ENCODE assay signal across 1 cellular context in the genomic region with DNA sequence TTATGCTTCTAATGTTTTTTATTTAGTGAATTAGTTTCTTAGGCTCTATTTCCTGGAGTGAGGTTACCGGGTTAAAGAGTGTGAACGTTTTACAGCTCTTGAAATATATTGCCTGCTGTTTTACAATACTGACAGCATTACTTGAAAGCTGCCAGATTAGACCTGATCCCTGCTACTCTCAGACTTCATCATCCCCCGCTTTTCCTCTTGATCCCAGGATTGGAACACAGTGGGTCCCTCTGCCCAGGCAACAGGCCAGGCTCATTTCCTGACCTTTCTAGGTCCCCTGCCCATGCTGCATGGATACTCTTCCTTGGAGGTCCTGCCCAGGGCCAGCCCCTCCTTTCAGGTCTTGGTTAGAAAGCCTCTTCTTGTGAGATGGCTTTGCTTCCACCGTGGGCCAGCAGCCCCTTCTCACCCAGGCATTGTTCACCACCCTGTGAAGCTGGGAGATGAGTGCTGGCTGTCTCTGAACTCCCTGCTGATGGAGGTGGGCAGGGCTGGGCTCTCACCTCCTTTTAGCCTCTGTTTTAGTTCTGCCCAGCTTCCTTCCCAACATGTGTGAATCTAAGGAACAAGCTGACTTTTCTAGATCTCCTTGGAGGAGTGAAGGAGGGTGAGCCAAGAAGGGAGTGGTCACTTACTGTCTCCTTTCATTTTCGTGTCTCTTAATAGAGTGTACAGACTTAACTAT.
TF ChIP-seq lines count a peak whose summit lies in the region.

No MANE protein-coding gene starts in this region.

TF ChIP-seq in HepG2, 621 proteins besides CTCF, POLR2A, EP300 and RAD21:
- no peak for TF ChIP-seq STAG1 (CRISPR knock-in tag; IDR thresholded peaks at IDR 0.05)
- TF ChIP-seq ZNF768 (CRISPR knock-in tag; IDR thresholded peaks at IDR 0.05), result peak; percentile 35; the same call in 1 of the 2 replicates
